Comparison of ENCODE assay signal across 25 cellular contexts in the genomic region with DNA sequence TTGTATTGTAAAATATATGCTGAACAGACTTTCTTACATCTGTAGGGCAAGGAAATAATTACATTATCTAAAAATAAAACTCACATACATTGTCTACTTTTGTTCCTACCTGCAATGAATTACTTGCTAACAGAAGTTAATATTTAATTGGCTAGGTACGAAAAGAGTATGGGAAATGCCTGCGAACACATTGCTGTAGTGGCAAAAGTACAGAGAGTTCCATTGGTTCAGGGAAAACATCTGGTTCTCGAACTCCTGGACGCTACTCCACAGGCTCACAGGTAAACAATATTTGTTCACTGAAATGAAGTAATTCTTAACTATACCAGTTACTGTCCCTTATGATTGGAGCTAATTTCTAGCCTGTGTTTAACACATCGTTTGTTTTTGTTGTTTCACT.
DNase-seq lines count a peak whose midpoint lies in the region; ATAC-seq, FAIRE-seq and TF ChIP-seq lines count a peak whose summit lies in the region.
"Had no signal": no experiment of that assay in that cellular context is flagged by ENCODE, and none has a peak within 500 bp of the region (broad histone marks: within the 10 kb centered on the region; RNA-seq: fewer than 3 reads in every experiment).

No MANE protein-coding gene starts in this region.

- intact Hi-C loops in body of pancreas (cut with DNase I), result no loop called here

- H3K4me1 Mint-ChIP-seq in GM23338, result no peaks in the 10 kb centered on the region
- no peaks in the 10 kb centered on the region for H3K4me1 Mint-ChIP-seq in glutamatergic neuron (ENCODE audit: low read depth, unreplicated experiment)
- H3K4me1 Mint-ChIP-seq: B cell had no signal

- 71% methylated on average over 5 of the region's 5 CpGs for WGBS in hepatocyte (ENCODE audit: low lambda C conversion rate, missing lambda C conversion rate)
- 20 to 68% (median 41%) methylated on average over 5 of the region's 5 CpGs for WGBS in small intestine, 3 donors
- 12 to 13% methylated on average over 5 of the region's 5 CpGs for WGBS in body of pancreas, 2 donors

- H3K36me3 Mint-ChIP-seq in GM23338 (ENCODE audit: low read depth) (no peaks in the 10 kb centered on the region), glutamatergic neuron (ENCODE audit: unreplicated experiment) (no peaks in the 10 kb centered on the region)
- H3K36me3 Mint-ChIP-seq: CD8-positive, alpha-beta T cell had no signal

- no peaks in the 10 kb centered on the region for H3K4me1 ChIP-seq in GM23338 (ENCODE audit: insufficient read depth)
- H3K4me1 ChIP-seq in hepatocyte (ENCODE audit: insufficient read depth), result no peaks in the 10 kb centered on the region
- no peaks in the 10 kb centered on the region for H3K4me1 ChIP-seq in small intestine (ENCODE audit: control insufficient read depth in 2 of 2, insufficient read depth in 1 of 2, low read depth in 1 of 2, low read length in 1 of 2)
- no peaks in the 10 kb centered on the region for H3K4me1 ChIP-seq in body of pancreas
- H3K4me1 ChIP-seq: A549; BLaER1 treated with 17β-estradiol and CSF1 and Interleukin-3, amounts not matched to agents 10 nM and 100 nM; Caco-2 had no signal

- no peak for TF ChIP-seq CTCF in GM23338 (conservative IDR thresholded peaks at IDR 0.05; ENCODE audit: low read depth in 2 of 2)
- TF ChIP-seq CTCF in hepatocyte (IDR thresholded peaks at IDR 0.05; ENCODE audit: poor library complexity), result no peak
- TF ChIP-seq CTCF in glutamatergic neuron (IDR thresholded peaks at IDR 0.05; ENCODE audit: partially characterized antibody, unreplicated experiment), result no peak
- no peak for TF ChIP-seq CTCF in body of pancreas (IDR thresholded peaks at IDR 0.05)

- H2AFZ ChIP-seq in GM23338, result no peak overlapping the region
- no peak overlapping the region for H2AFZ ChIP-seq in hepatocyte

- no peaks in the 10 kb centered on the region for H4K20me1 ChIP-seq in GM23338 (replicated peaks; ENCODE audit: insufficient read depth)
- no peaks in the 10 kb centered on the region for H4K20me1 ChIP-seq in hepatocyte (ENCODE audit: insufficient read depth, poor library complexity, severe bottlenecking)
- H4K20me1 ChIP-seq: BLaER1 treated with 17β-estradiol and CSF1 and Interleukin-3, amounts not matched to agents 10 nM and 100 nM had no signal

- DNase-seq in GM23338 (ENCODE audit: low spot score) (no peak), hepatocyte (ENCODE audit: low spot score) (no peak), left kidney (ENCODE audit: low read depth, low spot score) (peak; percentile 53), small intestine (peak; percentile 9), NCI-H1105 (lab: John Stamatoyannopoulos, UW) (no peak), glutamatergic neuron (no peak), body of pancreas (no peak)
- DNase-seq: AML-193; Caco-2; Calu3; CD4-positive, alpha-beta T cell; CD8-positive, alpha-beta T cell; DMS79 treated with DMSO at 0.1 percent for 48 hours; GF-D8 had no signal

- FAIRE-seq in small intestine (lab: Jason Lieb, UNC), result no peak
- FAIRE-seq: A549, D721Med, G401.6, GM12878, GM12892, GM18507 had no signal

- no peak for TF ChIP-seq POLR2A in body of pancreas (IDR thresholded peaks at IDR 0.05)

- H3K4me3 ChIP-seq in GM23338, result no peak overlapping the region
- H3K4me3 ChIP-seq in hepatocyte, result no peak overlapping the region
- H3K4me3 ChIP-seq in small intestine (ENCODE audit: low read depth in 1 of 2, low read length in 2 of 2), result no peak overlapping the region
- H3K4me3 ChIP-seq in body of pancreas, result no peak overlapping the region
- H3K4me3 ChIP-seq: A549; BLaER1 treated with 17β-estradiol and CSF1 and Interleukin-3, amounts not matched to agents 10 nM and 100 nM; GM12878 had no signal

- H3K4me3 Mint-ChIP-seq in GM23338 (no peak overlapping the region), glutamatergic neuron (ENCODE audit: unreplicated experiment) (no peak overlapping the region)
- H3K4me3 Mint-ChIP-seq: B cell; CD4-positive, alpha-beta T cell; CD8-positive, alpha-beta T cell had no signal

- H3K9me3 ChIP-seq in hepatocyte (ENCODE audit: low read depth) (no peaks in the 10 kb centered on the region), small intestine (ENCODE audit: control insufficient read depth, low read depth) (no peaks in the 10 kb centered on the region), body of pancreas (no peaks in the 10 kb centered on the region)
- H3K9me3 ChIP-seq: A549; BLaER1 treated with 17β-estradiol and CSF1 and Interleukin-3, amounts not matched to agents 10 nM and 100 nM; Caco-2 had no signal

- H3K79me2 ChIP-seq in GM23338 (replicated peaks; ENCODE audit: insufficient read depth) (no peaks in the 10 kb centered on the region), hepatocyte (no peaks in the 10 kb centered on the region)

- H3K36me3 ChIP-seq in GM23338 (ENCODE audit: insufficient read depth) (no peaks in the 10 kb centered on the region), hepatocyte (replicated peaks; ENCODE audit: insufficient read depth, low read depth) (no peaks in the 10 kb centered on the region), small intestine (ENCODE audit: control insufficient read depth in 2 of 2, insufficient read depth in 2 of 2, low read length in 2 of 2) (no peaks in the 10 kb centered on the region), body of pancreas (replicated peaks in 1 of 2; ENCODE audit: insufficient read depth in 1 of 2, low read depth in 2 of 2) (no peaks in the 10 kb centered on the region)
- H3K36me3 ChIP-seq: BLaER1 treated with 17β-estradiol and CSF1 and Interleukin-3, amounts not matched to agents 10 nM and 100 nM had no signal

- peak overlapping the region; percentile 34; the same call in 1 of the 2 replicates for H3K27ac Mint-ChIP-seq in GM23338
- no peak overlapping the region for H3K27ac Mint-ChIP-seq in glutamatergic neuron (ENCODE audit: unreplicated experiment)
- H3K27ac Mint-ChIP-seq: B cell; CD4-positive, alpha-beta T cell; CD8-positive, alpha-beta T cell had no signal

- H3F3A ChIP-seq in GM23338 (replicated peaks; ENCODE audit: low read depth), result no peaks in the 10 kb centered on the region

- no peaks in the 10 kb centered on the region for H3K27me3 Mint-ChIP-seq in GM23338 (ENCODE audit: insufficient read depth, low read depth, poor library complexity)
- no peaks in the 10 kb centered on the region for H3K27me3 Mint-ChIP-seq in glutamatergic neuron (ENCODE audit: unreplicated experiment)
- H3K27me3 Mint-ChIP-seq: B cell; CD4-positive, alpha-beta T cell had no signal

- H3K9me3 Mint-ChIP-seq in GM23338 (no peaks in the 10 kb centered on the region), glutamatergic neuron (ENCODE audit: unreplicated experiment) (no peaks in the 10 kb centered on the region)

- H3K4me2 ChIP-seq in GM23338, result no peak overlapping the region
- H3K4me2 ChIP-seq in hepatocyte, result peak overlapping the region; percentile 23
- H3K4me2 ChIP-seq: A549; BLaER1 treated with 17β-estradiol and CSF1 and Interleukin-3, amounts not matched to agents 10 nM and 100 nM had no signal

- H3K27me3 ChIP-seq in GM23338 (ENCODE audit: insufficient read depth) (no peaks in the 10 kb centered on the region), hepatocyte (no peaks in the 10 kb centered on the region), small intestine (ENCODE audit: control insufficient read depth in 2 of 2, insufficient read depth in 2 of 2, low read length in 2 of 2) (no peaks in the 10 kb centered on the region), body of pancreas (no peaks in the 10 kb centered on the region)
- H3K27me3 ChIP-seq: BLaER1 treated with 17β-estradiol and CSF1 and Interleukin-3, amounts not matched to agents 10 nM and 100 nM had no signal

- H3K9me2 ChIP-seq in GM23338 (ENCODE audit: insufficient read depth) (no peaks in the 10 kb centered on the region), hepatocyte (replicated peaks; ENCODE audit: insufficient read depth) (no peaks in the 10 kb centered on the region)

- ATAC-seq in GM23338 (no peak), body of pancreas (no peak), HG02884 (IDR thresholded peaks at IDR 0.05; ENCODE audit: unreplicated experiment) (no peak)
- ATAC-seq: A549; CD8-positive, alpha-beta T cell; GM12878 had no signal

- no peak overlapping the region for H3K27ac ChIP-seq in GM23338 (ENCODE audit: low read depth)
- no peak overlapping the region for H3K27ac ChIP-seq in hepatocyte
- H3K27ac ChIP-seq in small intestine (ENCODE audit: low read depth in 1 of 2, low read length in 1 of 2), result no peak overlapping the region
- H3K27ac ChIP-seq in body of pancreas, result no peak overlapping the region
- H3K27ac ChIP-seq: 22Rv1; A549; BLaER1 treated with 17β-estradiol and CSF1 and Interleukin-3, amounts not matched to agents 10 nM and 100 nM; C4-2B had no signal

TF ChIP-seq in GM23338, 12 proteins besides CTCF, POLR2A, EP300 and RAD21 (continues in another document):
- TF ChIP-seq STAT1 (IDR thresholded peaks at IDR 0.05; ENCODE audit: unreplicated experiment) (no peak), ZNF331 (CRISPR knock-in tag; IDR thresholded peaks at IDR 0.05; ENCODE audit: low read depth) (no peak), EZH2 (IDR thresholded peaks at IDR 0.05; ENCODE audit: low read depth, unreplicated experiment) (no peak)

Comparison
In these comparisons a context has a peak if more than half of its experiments do, and no peak if none do; other contexts are left out.
1. DNase-seq: peak in left kidney (single experiment) and small intestine (single experiment); none in GM23338 (single experiment), hepatocyte (single experiment), NCI-H1105 (single experiment), glutamatergic neuron (single experiment) and body of pancreas (0 of 4).